9 cellular contexts compared by ENCODE assay signal in the genomic region with DNA sequence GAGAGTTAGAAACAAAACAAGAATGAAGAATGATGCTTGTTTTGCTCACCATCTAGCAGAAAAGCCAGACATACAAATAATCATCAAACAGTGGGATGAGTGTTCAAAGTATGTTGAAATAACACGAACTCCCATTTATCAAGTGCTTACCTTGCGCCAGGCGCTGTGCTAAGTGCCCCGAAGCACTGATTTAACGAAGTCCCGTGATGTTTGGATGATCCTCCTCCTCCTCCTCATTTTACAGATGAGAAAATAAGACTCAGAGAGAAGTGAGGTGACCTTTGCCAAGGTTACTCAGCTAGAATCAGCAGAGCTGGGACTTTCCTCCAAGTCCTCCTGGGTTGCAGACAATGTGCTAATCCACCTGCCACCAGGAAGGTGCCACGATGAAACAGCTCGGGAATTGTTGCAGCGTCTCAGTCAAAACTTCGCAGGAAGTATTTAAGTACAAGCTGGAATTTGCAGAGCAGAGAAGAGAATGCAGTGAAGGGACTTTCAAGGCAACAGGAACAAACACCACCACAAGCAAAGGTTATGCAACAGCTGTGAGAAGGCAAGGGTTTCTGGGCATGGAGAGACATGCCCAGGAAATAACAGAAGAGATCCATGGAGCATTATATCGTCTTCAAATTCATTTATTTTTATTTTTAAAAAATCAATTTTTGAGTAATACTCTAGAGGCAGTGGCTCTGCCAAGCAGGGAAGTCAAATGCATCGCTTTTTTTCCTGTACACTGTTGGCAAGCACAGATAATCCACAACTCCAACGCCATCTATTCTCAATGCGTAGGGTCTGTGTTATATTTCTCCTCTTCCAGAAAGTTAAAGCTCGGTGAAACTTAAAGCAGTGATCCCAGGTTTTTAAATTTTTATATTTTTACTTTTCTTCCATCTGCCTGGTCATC. TPM values are rescaled to one million over a fixed set of nuclear protein-coding genes. Genes with fewer than 3 reads are reported as not detected.
DNase-seq lines count a peak whose midpoint lies in the region; ATAC-seq and TF ChIP-seq lines count a peak whose summit lies in the region.
"Had no signal": no experiment of that assay in that cellular context is flagged by ENCODE, and none has a peak within 500 bp of the region (broad histone marks: within the 10 kb centered on the region; RNA-seq: fewer than 3 reads in every experiment).

No MANE protein-coding gene starts in this region.

- H2BK5ac ChIP-seq in mesendoderm (ENCODE audit: low read length): no peak overlapping the region

- intact Hi-C loops in gastrocnemius medialis (cut with DNase I; ENCODE audit: low total_unique reads): no loop called here

- H3K9me3 Mint-ChIP-seq in brain: no peaks in the 10 kb centered on the region
- H3K9me3 Mint-ChIP-seq in stimulated activated naive B cell treated with anti-CD40 and anti-IgM and Interleukin-4, amounts not matched to agents 10 μg/mL and 1 μg/mL and 100 μg/mL, for 72 hours: no peaks in the 10 kb centered on the region

- no peak overlapping the region for H2AK5ac ChIP-seq in mesendoderm (ENCODE audit: low read length)

- H3K27ac ChIP-seq in BLaER1: no peak overlapping the region
- H3K27ac ChIP-seq in mesendoderm (ENCODE audit: low read depth, low read length): no peak overlapping the region
- H3K27ac ChIP-seq in gastrocnemius medialis: peak overlapping the region in 2 of 4 donors; percentile 14 to 16

- no peak for TF ChIP-seq RAD21 in Ishikawa (IDR thresholded peaks at IDR 0.05; ENCODE audit: low read depth)

- no peaks in the 10 kb centered on the region for H3K9me3 ChIP-seq in BLaER1
- no peaks in the 10 kb centered on the region for H3K9me3 ChIP-seq in gastrocnemius medialis

- H4K5ac ChIP-seq in mesendoderm (ENCODE audit: low read length): no peak overlapping the region

- DNase-seq in mesendoderm (peak; percentile 51), hypothalamus (lab: John Stamatoyannopoulos, UW) (no peak), gastrocnemius medialis (no peak), NCI-H128 (lab: John Stamatoyannopoulos, UW; ENCODE audit: unreplicated experiment) (no peak)
- no peak for DNase-seq in stimulated activated naive B cell treated with anti-CD40 and anti-IgM and Interleukin-4, amounts not matched to agents 10 μg/mL and 1 μg/mL and 100 μg/mL, for 72 hours
- DNase-seq: NCI-H187 treated with DMSO at 0.1 percent for 48 hours had no signal

- H3K4me3 ChIP-seq in BLaER1: no peak overlapping the region
- H3K4me3 ChIP-seq in mesendoderm (ENCODE audit: low read length): no peak overlapping the region
- H3K4me3 ChIP-seq in gastrocnemius medialis: no peak overlapping the region

- peak overlapping the region; percentile 16 to 86 (median 65) for H3K27ac Mint-ChIP-seq in brain
- no peak overlapping the region for H3K27ac Mint-ChIP-seq in stimulated activated naive B cell treated with anti-CD40 and anti-IgM and Interleukin-4, amounts not matched to agents 10 μg/mL and 1 μg/mL and 100 μg/mL, for 72 hours

- H3K4ac ChIP-seq in mesendoderm (ENCODE audit: low read depth, low read length): no peak overlapping the region

- TF ChIP-seq POLR2A in gastrocnemius medialis (IDR thresholded peaks at IDR 0.05): no peak

- H3K36me3 ChIP-seq in BLaER1: no peaks in the 10 kb centered on the region
- H3K36me3 ChIP-seq in mesendoderm (ENCODE audit: control insufficient read depth, insufficient read depth, low read length): no peaks in the 10 kb centered on the region
- no peaks in the 10 kb centered on the region for H3K36me3 ChIP-seq in gastrocnemius medialis

- no peak overlapping the region for H3K23ac ChIP-seq in mesendoderm (ENCODE audit: low read length)

- no peak overlapping the region for H3K18ac ChIP-seq in mesendoderm (ENCODE audit: low read length)

- H3K56ac ChIP-seq in mesendoderm (ENCODE audit: low read length): no peak overlapping the region

- no peaks in the 10 kb centered on the region for H4K20me1 ChIP-seq in BLaER1

- H3K27me3 Mint-ChIP-seq in brain: no peaks in the 10 kb centered on the region
- no peaks in the 10 kb centered on the region for H3K27me3 Mint-ChIP-seq in stimulated activated naive B cell treated with anti-CD40 and anti-IgM and Interleukin-4, amounts not matched to agents 10 μg/mL and 1 μg/mL and 100 μg/mL, for 72 hours

- no peak overlapping the region for H4K8ac ChIP-seq in mesendoderm (ENCODE audit: low read depth, low read length)

- no peaks in the 10 kb centered on the region for H3K79me2 ChIP-seq in mesendoderm (ENCODE audit: control insufficient read depth, insufficient read depth, low read length)

- H3K79me1 ChIP-seq in mesendoderm (ENCODE audit: low read length): no peaks in the 10 kb centered on the region

- no peak for TF ChIP-seq EP300 in Ishikawa (IDR thresholded peaks at IDR 0.05; ENCODE audit: borderline replicate concordance)

- H2BK15ac ChIP-seq in mesendoderm (replicated peaks; ENCODE audit: low read depth): no peak overlapping the region

- H3K9ac ChIP-seq in BLaER1: no peak overlapping the region
- no peak overlapping the region for H3K9ac ChIP-seq in mesendoderm (ENCODE audit: low read length)

- H3K4me1 ChIP-seq in BLaER1 (peaks cover 98% of the 10 kb centered on the region), mesendoderm (ENCODE audit: control insufficient read depth, low read depth, low read length) (no peaks in the 10 kb centered on the region), gastrocnemius medialis (peaks cover 40 to 47% of the 10 kb centered on the region in 2 donors)

- WGBS in mesendoderm (ENCODE audit: extremely low coverage, insufficient coverage, low lambda C conversion rate): no CpG with 5 or more reads among the region's 15 CpGs

- H3K36me3 Mint-ChIP-seq in brain: no peaks in the 10 kb centered on the region
- H3K36me3 Mint-ChIP-seq in stimulated activated naive B cell treated with anti-CD40 and anti-IgM and Interleukin-4, amounts not matched to agents 10 μg/mL and 1 μg/mL and 100 μg/mL, for 72 hours: no peaks in the 10 kb centered on the region

- in situ Hi-C loops in gastrocnemius medialis (cut with MboI; ENCODE audit: low sequenced_read_pairs in 4 of 4): loop anchor here in 1 of 4 donors (25.0 kb wide), 1 partner anchor 161 kb away; a partner anchor contains a TSS

- peaks cover 28% of the 10 kb centered on the region for H3K4me1 Mint-ChIP-seq in brain
- peaks cover 9 to 11% of the 10 kb centered on the region in 2 donors for H3K4me1 Mint-ChIP-seq in stimulated activated naive B cell treated with anti-CD40 and anti-IgM and Interleukin-4, amounts not matched to agents 10 μg/mL and 1 μg/mL and 100 μg/mL, for 72 hours

- H3K4me3 Mint-ChIP-seq in brain: peak overlapping the region; percentile 14 to 57 (median 46)
- no peak overlapping the region for H3K4me3 Mint-ChIP-seq in stimulated activated naive B cell treated with anti-CD40 and anti-IgM and Interleukin-4, amounts not matched to agents 10 μg/mL and 1 μg/mL and 100 μg/mL, for 72 hours

- H2BK120ac ChIP-seq in mesendoderm (ENCODE audit: low read depth, low read length): no peak overlapping the region

- H3K4me2 ChIP-seq in BLaER1 (peak overlapping the region; percentile 24), mesendoderm (ENCODE audit: low read length) (no peak overlapping the region)

- ATAC-seq in gastrocnemius medialis: no peak
- no peak for ATAC-seq in stimulated activated naive B cell treated with anti-CD40 and anti-IgM and Interleukin-4, amounts not matched to agents 10 μg/mL and 1 μg/mL and 100 μg/mL, for 72 hours (replicated peaks)

- TF ChIP-seq CTCF in brain (conservative IDR thresholded peaks at IDR 0.05) (no peak), gastrocnemius medialis (IDR thresholded peaks at IDR 0.05 in 4 of 5, conservative IDR thresholded peaks at IDR 0.05 in 1 of 5) (no peak)

- H3K27me3 ChIP-seq in BLaER1 (peaks cover 5% of the 10 kb centered on the region), mesendoderm (ENCODE audit: insufficient read depth, low read length, poor library complexity) (no peaks in the 10 kb centered on the region), gastrocnemius medialis (no peaks in the 10 kb centered on the region)

TF ChIP-seq in Ishikawa, 13 proteins besides CTCF, POLR2A, EP300 and RAD21 (continues in another document):
- TF ChIP-seq CEBPB (IDR thresholded peaks at IDR 0.05): peak; percentile 48; the same call in 1 of the 2 replicates

RNA-seq across cellular contexts. Expression of a gene that starts 11.1 kb away (rescaled TPM):
- polyA plus RNA-seq in brain (ENCODE audit: insufficient read depth, low read depth, low replicate concordance): 9.9 TPM
- polyA plus RNA-seq in mesendoderm (2013, experiment 1 of 2): 0.59 TPM
- 0.55 TPM for polyA plus RNA-seq in mesendoderm (2013, experiment 2 of 2)
- 1 to 10 TPM in 2 of 4 donors, under 1 TPM in 1, not detected in 1; 0.33 to 3.7 (median 1.1) TPM for total RNA-seq in gastrocnemius medialis

RNA-seq across cellular contexts. Expression of a gene that starts 13.5 kb away (rescaled TPM):
- 6.8 TPM for polyA plus RNA-seq in brain (ENCODE audit: insufficient read depth, low read depth, low replicate concordance)
- 0.88 TPM for polyA plus RNA-seq in mesendoderm (2013, experiment 1 of 2)
- polyA plus RNA-seq in mesendoderm (2013, experiment 2 of 2): 0.88 TPM
- 10 to 100 TPM in 2 of 4 donors, 1 to 10 TPM in 2; 8.1 to 19.7 (median 10.6) TPM for total RNA-seq in gastrocnemius medialis

RNA-seq across cellular contexts. Expression of a gene that starts 34.7 kb away (rescaled TPM):
- polyA plus RNA-seq in brain (ENCODE audit: insufficient read depth, low read depth, low replicate concordance): 8.3 TPM
- 0.04 TPM for polyA plus RNA-seq in mesendoderm (2013, experiment 1 of 2)
- 0.04 TPM for polyA plus RNA-seq in mesendoderm (2013, experiment 2 of 2)
- total RNA-seq in gastrocnemius medialis: 10 to 100 TPM; 13.6 to 31.1 (median 27.4) TPM

RNA-seq across cellular contexts. Expression of a gene that starts 49.7 kb away (rescaled TPM):
- polyA plus RNA-seq in brain (ENCODE audit: insufficient read depth, low read depth, low replicate concordance): 6.7 TPM
- polyA plus RNA-seq in mesendoderm (2013, experiment 1 of 2): 12.3 TPM
- 11.8 TPM for polyA plus RNA-seq in mesendoderm (2013, experiment 2 of 2)
- total RNA-seq in gastrocnemius medialis: 10 to 100 TPM; 11.4 to 29.8 (median 23.3) TPM

Comparison
In these comparisons a context has a peak if more than half of its experiments do, and no peak if none do; other contexts are left out.
1. H3K4me3 Mint-ChIP-seq: peak in brain (5 of 5); none in stimulated activated naive B cell treated with anti-CD40 and anti-IgM and Interleukin-4, amounts not matched to agents 10 μg/mL and 1 μg/mL and 100 μg/mL, for 72 hours (0 of 2).